15 cellular contexts compared by ENCODE assay signal in the genomic region with DNA sequence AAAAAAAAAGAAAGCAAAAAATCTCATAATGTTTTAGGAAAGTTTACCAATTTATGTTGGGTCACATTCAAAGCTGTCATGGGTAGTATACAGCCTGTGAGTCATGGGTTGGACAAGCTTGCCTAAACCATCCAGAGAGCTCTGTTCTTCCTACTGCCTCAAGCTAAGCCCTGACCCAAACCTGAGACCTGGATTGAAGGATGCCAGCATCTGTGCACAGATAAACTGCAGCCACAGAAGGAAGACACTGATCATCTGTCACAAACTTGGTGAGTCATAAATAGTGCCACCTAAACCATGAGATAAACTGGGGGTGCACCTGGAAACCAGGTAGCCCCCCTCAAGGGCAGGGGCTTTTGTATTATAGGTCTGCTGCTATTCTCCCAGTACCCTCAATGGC. TPM values are rescaled to one million over a fixed set of nuclear protein-coding genes. Genes with fewer than 3 reads are reported as not detected.
DNase-seq lines count a peak whose midpoint lies in the region; ATAC-seq and TF ChIP-seq lines count a peak whose summit lies in the region.
"Had no signal": no experiment of that assay in that cellular context is flagged by ENCODE, and none has a peak within 500 bp of the region (broad histone marks: within the 10 kb centered on the region; RNA-seq: fewer than 3 reads in every experiment).

No MANE protein-coding gene starts in this region.

- POLR2A ChIA-PET in PC-3 (lab: Charles Lee; ENCODE audit: unreplicated experiment): interaction anchor here (0.7 kb wide), 1 partner anchor 189 kb away, joined by 38 read pairs; no protein-coding TSS in a partner anchor

- peak overlapping the region; percentile 95 for H3K27ac Mint-ChIP-seq in activated CD8-positive, alpha-beta memory T cell treated with anti-CD3 and anti-CD28 coated beads, Interleukin-2, amount 10 ng/mL, durations not matched to agents 7 days and 5 days
- peak overlapping the region; percentile 71 for H3K27ac Mint-ChIP-seq in central memory CD8-positive, alpha-beta T cell (ENCODE audit: low read depth)
- H3K27ac Mint-ChIP-seq in stimulated activated naive B cell treated with anti-CD40 and anti-IgM and Interleukin-4, amounts not matched to agents 10 μg/mL and 1 μg/mL and 100 μg/mL, for 72 hours: peak overlapping the region; percentile 99
- H3K27ac Mint-ChIP-seq in neural progenitor cell: no peak overlapping the region

- H3F3A ChIP-seq in PC-3 (ENCODE audit: low read length, unreplicated experiment): peaks cover 6% of the 10 kb centered on the region
- no peaks in the 10 kb centered on the region for H3F3A ChIP-seq in neural progenitor cell (ENCODE audit: low read depth)

- no peaks in the 10 kb centered on the region for H3K36me3 ChIP-seq in PC-3 (ENCODE audit: low read depth, low read length)
- no peaks in the 10 kb centered on the region for H3K36me3 ChIP-seq in neural progenitor cell
- H3K36me3 ChIP-seq: ovary had no signal

- H3K27ac ChIP-seq in PC-3 (ENCODE audit: low read length): peak overlapping the region; percentile 96
- H3K27ac ChIP-seq in neural progenitor cell: no peak overlapping the region
- H3K27ac ChIP-seq: ovary had no signal

- no peak overlapping the region for H2AFZ ChIP-seq in PC-3 (ENCODE audit: low read length)
- no peak overlapping the region for H2AFZ ChIP-seq in neural progenitor cell (replicated peaks)

- BruUV-seq in PC-3 (replicated peaks; lab: Mats Ljungman, UMichigan): no TSS peak

- H3K4me3 Mint-ChIP-seq in activated CD8-positive, alpha-beta memory T cell treated with anti-CD3 and anti-CD28 coated beads, Interleukin-2, amount 10 ng/mL, durations not matched to agents 7 days and 5 days: peak overlapping the region; percentile 2
- peak overlapping the region; percentile 47 for H3K4me3 Mint-ChIP-seq in central memory CD8-positive, alpha-beta T cell
- H3K4me3 Mint-ChIP-seq in stimulated activated naive B cell treated with anti-CD40 and anti-IgM and Interleukin-4, amounts not matched to agents 10 μg/mL and 1 μg/mL and 100 μg/mL, for 72 hours: no peak overlapping the region
- no peak overlapping the region for H3K4me3 Mint-ChIP-seq in neural progenitor cell

- H3K9me3 ChIP-seq in PC-3 (ENCODE audit: low read length) (no peaks in the 10 kb centered on the region), neural progenitor cell (ENCODE audit: low read depth) (no peaks in the 10 kb centered on the region)
- H3K9me3 ChIP-seq: ovary had no signal

- H3K36me3 Mint-ChIP-seq in activated CD8-positive, alpha-beta memory T cell treated with anti-CD3 and anti-CD28 coated beads, Interleukin-2, amount 10 ng/mL, durations not matched to agents 7 days and 5 days: peaks cover 9% of the 10 kb centered on the region
- no peaks in the 10 kb centered on the region for H3K36me3 Mint-ChIP-seq in central memory CD8-positive, alpha-beta T cell (ENCODE audit: insufficient read depth)
- H3K36me3 Mint-ChIP-seq in stimulated activated naive B cell treated with anti-CD40 and anti-IgM and Interleukin-4, amounts not matched to agents 10 μg/mL and 1 μg/mL and 100 μg/mL, for 72 hours: no peaks in the 10 kb centered on the region
- H3K36me3 Mint-ChIP-seq in neural progenitor cell: no peaks in the 10 kb centered on the region

- H3K79me2 ChIP-seq in PC-3 (ENCODE audit: low read length) (no peaks in the 10 kb centered on the region), neural progenitor cell (ENCODE audit: low read depth) (no peaks in the 10 kb centered on the region)

- no peaks in the 10 kb centered on the region for H3K9me3 Mint-ChIP-seq in activated CD8-positive, alpha-beta memory T cell treated with anti-CD3 and anti-CD28 coated beads, Interleukin-2, amount 10 ng/mL, durations not matched to agents 7 days and 5 days (ENCODE audit: low read depth)
- no peaks in the 10 kb centered on the region for H3K9me3 Mint-ChIP-seq in central memory CD8-positive, alpha-beta T cell
- no peaks in the 10 kb centered on the region for H3K9me3 Mint-ChIP-seq in stimulated activated naive B cell treated with anti-CD40 and anti-IgM and Interleukin-4, amounts not matched to agents 10 μg/mL and 1 μg/mL and 100 μg/mL, for 72 hours
- peaks cover 2% of the 10 kb centered on the region for H3K9me3 Mint-ChIP-seq in neural progenitor cell

- H4K20me1 ChIP-seq in PC-3 (ENCODE audit: low read length): no peaks in the 10 kb centered on the region
- no peaks in the 10 kb centered on the region for H4K20me1 ChIP-seq in neural progenitor cell (ENCODE audit: low read depth)

- H3K27me3 ChIP-seq in PC-3 (ENCODE audit: low read length): no peaks in the 10 kb centered on the region
- no peaks in the 10 kb centered on the region for H3K27me3 ChIP-seq in neural progenitor cell
- H3K27me3 ChIP-seq: ovary had no signal

- intact Hi-C loops in PC-3 (cut with micrococcal nuclease): no loop called here

- H3K4me1 Mint-ChIP-seq in activated CD8-positive, alpha-beta memory T cell treated with anti-CD3 and anti-CD28 coated beads, Interleukin-2, amount 10 ng/mL, durations not matched to agents 7 days and 5 days: peaks cover 76% of the 10 kb centered on the region
- H3K4me1 Mint-ChIP-seq in central memory CD8-positive, alpha-beta T cell: peaks cover 60% of the 10 kb centered on the region
- peaks cover 48 to 79% of the 10 kb centered on the region in 2 donors for H3K4me1 Mint-ChIP-seq in stimulated activated naive B cell treated with anti-CD40 and anti-IgM and Interleukin-4, amounts not matched to agents 10 μg/mL and 1 μg/mL and 100 μg/mL, for 72 hours
- no peaks in the 10 kb centered on the region for H3K4me1 Mint-ChIP-seq in neural progenitor cell

- ATAC-seq in activated CD8-positive, alpha-beta memory T cell treated with anti-CD3 and anti-CD28 coated beads, Interleukin-2, amount 10 ng/mL, durations not matched to agents 7 days and 5 days: no peak
- no peak; the same call in 1 of the 2 replicates for ATAC-seq in PC-3
- no peak for ATAC-seq in central memory CD8-positive, alpha-beta T cell (replicated peaks; ENCODE audit: extremely low read depth, poor library complexity, severe bottlenecking)
- no peak for ATAC-seq in stimulated activated naive B cell treated with anti-CD40 and anti-IgM and Interleukin-4, amounts not matched to agents 10 μg/mL and 1 μg/mL and 100 μg/mL, for 72 hours (replicated peaks)
- ATAC-seq in GM21576 (IDR thresholded peaks at IDR 0.05; ENCODE audit: unreplicated experiment): no peak

- H3K4me2 ChIP-seq in PC-3 (ENCODE audit: low read length) (peak overlapping the region; percentile 61; the same call in 1 of the 2 replicates), neural progenitor cell (no peak overlapping the region)

- H3K27me3 Mint-ChIP-seq in activated CD8-positive, alpha-beta memory T cell treated with anti-CD3 and anti-CD28 coated beads, Interleukin-2, amount 10 ng/mL, durations not matched to agents 7 days and 5 days: no peaks in the 10 kb centered on the region
- no peaks in the 10 kb centered on the region for H3K27me3 Mint-ChIP-seq in central memory CD8-positive, alpha-beta T cell
- H3K27me3 Mint-ChIP-seq in stimulated activated naive B cell treated with anti-CD40 and anti-IgM and Interleukin-4, amounts not matched to agents 10 μg/mL and 1 μg/mL and 100 μg/mL, for 72 hours: no peaks in the 10 kb centered on the region
- H3K27me3 Mint-ChIP-seq in neural progenitor cell (ENCODE audit: insufficient read depth, low read depth): peaks cover 2% of the 10 kb centered on the region

- no peaks in the 10 kb centered on the region for H3K9me2 ChIP-seq in PC-3 (replicated peaks; ENCODE audit: low read length)

- peak overlapping the region; percentile 70 for H3K9ac ChIP-seq in PC-3 (ENCODE audit: low read length)
- no peak overlapping the region for H3K9ac ChIP-seq in neural progenitor cell

- CTCF ChIA-PET in activated CD8-positive, alpha-beta memory T cell treated with anti-CD3 and anti-CD28 coated beads, Interleukin-2, amount 10 ng/mL, durations not matched to agents 7 days and 5 days (lab: Charles Lee): interaction anchor here (0.7 to 2.9 kb wide), 8 partner anchors 11 to 846 kb away, joined by 3 to 13 read pairs (median 4); a partner anchor contains a TSS
- CTCF ChIA-PET in PC-3 (lab: Charles Lee): no interaction called here

- H3K4me3 ChIP-seq in PC-3 (ENCODE audit: low read length) (no peak overlapping the region), neural progenitor cell (no peak overlapping the region)
- H3K4me3 ChIP-seq: ovary had no signal

- H3K4me1 ChIP-seq in PC-3 (ENCODE audit: insufficient read depth, low read length) (peaks cover 39% of the 10 kb centered on the region), neural progenitor cell (no peaks in the 10 kb centered on the region)

- no peak for DNase-seq in activated CD8-positive, alpha-beta memory T cell treated with anti-CD3 and anti-CD28 coated beads, Interleukin-2, amount 10 ng/mL, durations not matched to agents 7 days and 5 days
- DNase-seq in activated CD8-positive, alpha-beta memory T cell treated with anti-CD3 and anti-CD28 coated beads, Interleukin-2, amount 50 U/mL, for 4 hours: no peak
- peak; percentile 51 for DNase-seq in PC-3
- DNase-seq in central memory CD8-positive, alpha-beta T cell (ENCODE audit: low spot score in 2 of 2): no peak
- no peak for DNase-seq in stimulated activated naive B cell treated with anti-CD40 and anti-IgM and Interleukin-4, amounts not matched to agents 10 μg/mL and 1 μg/mL and 100 μg/mL, for 72 hours
- DNase-seq in neural progenitor cell (ENCODE audit: low spot score): no peak
- DNase-seq in globus pallidus (ENCODE audit: low spot score): no peak
- DNase-seq: ACHN; NCI-H1436 treated with DMSO at 0.1 percent for 48 hours; ovary; stimulated activated CD4-positive, alpha-beta T cell treated with anti-CD3 and anti-CD28 coated beads, Interleukin-1b, Interleukin-23, amount 100 ng/mL, for 48 hours; T-helper 9 cell had no signal

- TF ChIP-seq CTCF in PC-3 (conservative IDR thresholded peaks at IDR 0.05; ENCODE audit: low read depth, low read length) (no peak), neural progenitor cell (IDR thresholded peaks at IDR 0.05) (no peak)

RNA-seq across cellular contexts. Expression of a gene that starts 31.0 kb away (rescaled TPM):
- total RNA-seq in activated CD8-positive, alpha-beta memory T cell treated with anti-CD3 and anti-CD28 coated beads, Interleukin-2, amount 10 ng/mL, durations not matched to agents 7 days and 5 days: 100 to 1,000 TPM in 1 of 2 experiments, 1 to 10 TPM in 1; 4.9 to 164 TPM
- total RNA-seq in PC-3 (2014; rRNA removed) (69.9 and 93.6 TPM in 2 replicates), neural progenitor cell (ENCODE audit: low replicate concordance) (not detected in 2 replicates)
- total RNA-seq: G401, liver had no signal

RNA-seq across cellular contexts. Expression of a gene that starts 44.1 kb away (rescaled TPM):
- total RNA-seq in activated CD8-positive, alpha-beta memory T cell treated with anti-CD3 and anti-CD28 coated beads, Interleukin-2, amount 10 ng/mL, durations not matched to agents 7 days and 5 days: 1 to 10 TPM in 1 of 2 experiments, under 1 TPM in 1; 0.47 to 1.5 TPM
- total RNA-seq in PC-3 (2014; rRNA removed) (not detected in 2 replicates), neural progenitor cell (ENCODE audit: low replicate concordance) (not detected in 2 replicates)
- total RNA-seq: G401, liver, ovary had no signal

Comparison
In these comparisons a context has a peak if more than half of its experiments do, and no peak if none do; other contexts are left out.
1. H3K4me3 Mint-ChIP-seq: peak in activated CD8-positive, alpha-beta memory T cell treated with anti-CD3 and anti-CD28 coated beads, Interleukin-2, amount 10 ng/mL, durations not matched to agents 7 days and 5 days (single experiment) and central memory CD8-positive, alpha-beta T cell (single experiment); none in stimulated activated naive B cell treated with anti-CD40 and anti-IgM and Interleukin-4, amounts not matched to agents 10 μg/mL and 1 μg/mL and 100 μg/mL, for 72 hours (0 of 2) and neural progenitor cell (single experiment).